ENCODE assay signal across 9 cellular contexts in the genomic region with DNA sequence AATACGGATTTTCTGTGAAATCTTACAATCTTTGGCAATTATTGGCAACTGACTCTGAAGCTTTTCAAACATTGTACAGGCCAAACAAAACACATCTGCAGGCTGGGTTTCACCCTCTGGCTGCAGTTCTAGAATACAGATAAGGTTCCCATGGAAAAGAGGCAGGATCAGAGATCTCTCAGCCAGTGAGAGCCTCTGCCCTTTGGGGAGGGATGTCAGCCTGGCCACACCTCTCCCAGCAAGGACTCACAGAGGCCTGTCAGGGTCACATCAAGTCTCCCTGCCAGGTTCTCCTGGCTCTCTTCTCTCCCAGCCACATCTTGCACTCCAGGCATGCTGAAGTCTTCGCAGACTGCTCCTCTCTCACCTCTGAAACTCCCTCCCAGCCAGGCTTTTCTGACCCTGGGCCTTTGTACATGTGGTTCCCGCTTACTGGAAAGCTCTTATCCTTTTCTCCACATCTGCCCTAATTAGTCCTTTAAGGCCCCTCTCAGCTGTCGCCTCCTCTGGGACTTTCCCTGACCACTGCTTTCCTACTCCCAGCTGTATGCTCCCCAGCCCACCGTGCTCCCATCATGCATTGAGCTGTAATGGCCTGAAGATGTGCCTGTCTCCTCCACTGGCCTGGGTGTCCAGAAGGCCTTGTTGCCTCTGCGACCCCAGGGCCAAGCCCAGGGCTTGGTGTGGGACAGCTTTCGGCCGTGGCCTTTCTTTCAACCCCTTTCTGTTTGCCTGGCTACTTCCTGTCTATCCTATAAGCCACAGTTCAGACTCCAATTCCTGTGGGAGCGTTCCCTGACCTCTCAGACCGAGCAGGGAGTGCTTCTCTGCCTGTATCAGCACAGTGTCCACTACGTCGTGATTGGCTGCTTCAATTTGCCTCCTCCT. TPM values are rescaled to one million over a fixed set of nuclear protein-coding genes. Genes with fewer than 3 reads are reported as not detected.
DNase-seq lines count a peak whose midpoint lies in the region; ATAC-seq and TF ChIP-seq lines count a peak whose summit lies in the region.
"Had no signal": no experiment of that assay in that cellular context is flagged by ENCODE, and none has a peak within 500 bp of the region (broad histone marks: within the 10 kb centered on the region; RNA-seq: fewer than 3 reads in every experiment).

No MANE protein-coding gene starts in this region.

- intact Hi-C loops in heart left ventricle (cut with DNase I), result loop anchor here in 1 of 10 donors (10.0 kb wide), 1 partner anchor 140 kb away; a partner anchor contains a TSS

- peak; percentile 47 for DNase-seq in H7
- DNase-seq in adipocyte (ENCODE audit: low read depth), result peak; percentile 77
- peak; percentile 67 to 87 (median 81) for DNase-seq in heart left ventricle
- peak; percentile 79 for DNase-seq in putamen (ENCODE audit: low spot score)
- no peak for DNase-seq in CD8-positive, alpha-beta memory T cell

- no peak overlapping the region for H3K27ac Mint-ChIP-seq in CD8-positive, alpha-beta memory T cell
- H3K27ac Mint-ChIP-seq: activated naive CD4-positive, alpha-beta T cell treated with anti-CD3 and anti-CD28 coated beads, Interleukin-2, amount 50 U/mL, for 72 hours had no signal

- peaks cover 12% of the 10 kb centered on the region for H3K4me1 ChIP-seq in adipocyte (ENCODE audit: control insufficient read depth, insufficient read depth, low read length)
- peaks cover 11 to 68% (median 49%) of the 10 kb centered on the region in 12 donors for H3K4me1 ChIP-seq in heart left ventricle
- H3K4me1 ChIP-seq in CD8-positive, alpha-beta memory T cell (ENCODE audit: insufficient read depth, low read length), result no peaks in the 10 kb centered on the region

- peaks cover 4 to 9% (median 4%) of the 10 kb centered on the region in 3 donors for H3K4me1 Mint-ChIP-seq in CD8-positive, alpha-beta memory T cell

- H3K27me3 Mint-ChIP-seq in CD8-positive, alpha-beta memory T cell, result peaks cover 10 to 34% of the 10 kb centered on the region in 2 donors

- peak; percentile 83 to 92 (median 88) for ATAC-seq in heart left ventricle
- no peak for ATAC-seq in HG03095 (IDR thresholded peaks at IDR 0.05; ENCODE audit: unreplicated experiment)
- no peak for ATAC-seq in HG02798 (IDR thresholded peaks at IDR 0.05; ENCODE audit: poor library complexity, unreplicated experiment)
- no peak for ATAC-seq in HG03342 (IDR thresholded peaks at IDR 0.05; ENCODE audit: unreplicated experiment)
- ATAC-seq: activated naive CD4-positive, alpha-beta T cell treated with anti-CD3 and anti-CD28 coated beads, Interleukin-2, amount 50 U/mL, for 72 hours had no signal

- H3K27me3 ChIP-seq in H7 (ENCODE audit: control insufficient read depth, insufficient read depth, low read length) (peaks cover 9% of the 10 kb centered on the region; the same call in 1 of the 2 replicates), adipocyte (replicated peaks; ENCODE audit: control insufficient read depth, insufficient read depth, low read length) (peaks cover 19% of the 10 kb centered on the region), heart left ventricle (peaks cover 0 to 14% (median 0%) of the 10 kb centered on the region in 9 donors)
- H3K27me3 ChIP-seq in CD8-positive, alpha-beta memory T cell (ENCODE audit: insufficient read depth, low read length, poor library complexity, severe bottlenecking), result no peaks in the 10 kb centered on the region

- H3K9me3 Mint-ChIP-seq in CD8-positive, alpha-beta memory T cell, result no peaks in the 10 kb centered on the region
- H3K9me3 Mint-ChIP-seq: activated naive CD4-positive, alpha-beta T cell treated with anti-CD3 and anti-CD28 coated beads, Interleukin-2, amount 50 U/mL, for 72 hours had no signal

- 41 to 58% (median 46%) methylated on average over 11 to 12 of the region's 12 CpGs for WGBS in heart left ventricle, 4 donors

- POLR2A ChIA-PET in CD8-positive, alpha-beta memory T cell (lab: Charles Lee), result no interaction called here

- H3K4me3 ChIP-seq in H7 (ENCODE audit: insufficient read depth, low read depth, low read length) (no peak overlapping the region), adipocyte (ENCODE audit: low read length) (no peak overlapping the region), heart left ventricle (no peak overlapping the region)
- no peak overlapping the region for H3K4me3 ChIP-seq in CD8-positive, alpha-beta memory T cell (ENCODE audit: low read length)

- peaks cover 8% of the 10 kb centered on the region for H3K9me3 ChIP-seq in adipocyte (ENCODE audit: control insufficient read depth, low read length)
- no peaks in the 10 kb centered on the region for H3K9me3 ChIP-seq in heart left ventricle
- no peaks in the 10 kb centered on the region for H3K9me3 ChIP-seq in CD8-positive, alpha-beta memory T cell (ENCODE audit: low read length)

- H3K9ac ChIP-seq in adipocyte (ENCODE audit: low read length), result no peak overlapping the region

- peak overlapping the region; percentile 42 to 80 (median 70) for H3K27ac ChIP-seq in heart left ventricle
- H3K27ac ChIP-seq in CD8-positive, alpha-beta memory T cell (ENCODE audit: low read depth, low read length), result no peak overlapping the region

- no peak overlapping the region for H3K4me3 Mint-ChIP-seq in CD8-positive, alpha-beta memory T cell

- CTCF ChIA-PET in CD8-positive, alpha-beta memory T cell (lab: Charles Lee), result no interaction called here

- no peak for TF ChIP-seq POLR2A in heart left ventricle (IDR thresholded peaks at IDR 0.05)

- no peaks in the 10 kb centered on the region for H3K36me3 Mint-ChIP-seq in CD8-positive, alpha-beta memory T cell
- H3K36me3 Mint-ChIP-seq: activated naive CD4-positive, alpha-beta T cell treated with anti-CD3 and anti-CD28 coated beads, Interleukin-2, amount 50 U/mL, for 72 hours had no signal

- H3K36me3 ChIP-seq in H7 (replicated peaks; ENCODE audit: control insufficient read depth, insufficient read depth, low read length), result no peaks in the 10 kb centered on the region
- no peaks in the 10 kb centered on the region for H3K36me3 ChIP-seq in adipocyte (ENCODE audit: control insufficient read depth, insufficient read depth, low read length, severe bottlenecking)
- no peaks in the 10 kb centered on the region for H3K36me3 ChIP-seq in heart left ventricle
- H3K36me3 ChIP-seq in CD8-positive, alpha-beta memory T cell (ENCODE audit: insufficient read depth, low read length), result no peaks in the 10 kb centered on the region

- TF ChIP-seq CTCF in heart left ventricle (IDR thresholded peaks at IDR 0.05), result no peak

RNA-seq across cellular contexts. Expression of a gene that starts 4.3 kb away (rescaled TPM):
- 24.9 and 35.1 TPM in 2 replicates for total RNA-seq in H7 (2014; rRNA removed; shearing (Covaris generic))
- 10 to 100 TPM in 8 of 9 donors, 1 to 10 TPM in 1; 9.4 to 32.0 (median 13.0) TPM for total RNA-seq in heart left ventricle
- polyA plus RNA-seq in heart left ventricle, result 10 to 100 TPM; 26.4 to 27.5 TPM
- total RNA-seq in CD8-positive, alpha-beta memory T cell, result not detected
- not detected for polyA plus RNA-seq in CD8-positive, alpha-beta memory T cell
- total RNA-seq: activated naive CD4-positive, alpha-beta T cell treated with anti-CD3 and anti-CD28 coated beads, Interleukin-2, amount 50 U/mL, for 72 hours had no signal

RNA-seq across cellular contexts. Expression of a gene that starts 58.9 kb away (rescaled TPM):
- total RNA-seq in H7 (2014; rRNA removed; shearing (Covaris generic)), result not detected in 2 replicates
- total RNA-seq in heart left ventricle, result not detected
- polyA plus RNA-seq in heart left ventricle, result under 1 TPM in 1 of 2 donors, not detected in 1; 0.25 TPM
- not detected for total RNA-seq in CD8-positive, alpha-beta memory T cell
- not detected for polyA plus RNA-seq in CD8-positive, alpha-beta memory T cell
- total RNA-seq: activated naive CD4-positive, alpha-beta T cell treated with anti-CD3 and anti-CD28 coated beads, Interleukin-2, amount 50 U/mL, for 72 hours had no signal

Comparison
In these comparisons a context has a peak if more than half of its experiments do, and no peak if none do; other contexts are left out.
1. DNase-seq: peak in H7 (single experiment), adipocyte (single experiment), heart left ventricle (5 of 5) and putamen (single experiment); none in CD8-positive, alpha-beta memory T cell (0 of 5).
2. ATAC-seq: peak in heart left ventricle (4 of 4); none in HG03095 (single experiment), HG02798 (single experiment) and HG03342 (single experiment).
3. RNA of a gene that starts 4.3 kb away (total RNA-seq): 24.9 to 35.1 TPM in H7 and 9.4 to 32.0 TPM in heart left ventricle; not detected in CD8-positive, alpha-beta memory T cell; every median in the first group is over 10 times any median in the second.